ENCODE assay signal across 9 cellular contexts in the genomic region with DNA sequence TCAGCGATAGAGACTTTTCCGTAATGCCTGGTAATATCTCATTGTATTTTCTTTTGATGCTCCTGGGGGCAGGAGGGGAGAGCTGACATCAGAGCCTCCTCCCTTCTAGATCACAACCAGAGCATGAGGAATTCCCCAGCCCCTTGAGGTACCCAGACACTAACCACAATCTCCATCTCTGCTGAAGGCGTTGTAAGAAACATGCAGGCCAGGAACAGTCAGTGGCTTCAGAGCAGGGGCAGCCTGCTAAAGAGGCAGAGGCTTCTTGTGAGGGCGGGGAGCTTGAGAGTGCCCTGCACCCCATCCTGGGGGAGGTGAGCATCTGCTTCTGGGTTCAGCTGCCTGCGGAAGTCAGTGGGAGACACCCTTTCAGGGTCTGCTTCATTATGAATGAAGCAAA. TPM values are rescaled to one million over a fixed set of nuclear protein-coding genes. Genes with fewer than 3 reads are reported as not detected.
A peak's percentile ranks its signal among the peaks of the same experiment; 100 is the strongest.
DNase-seq lines count a peak whose midpoint lies in the region; ATAC-seq and TF ChIP-seq lines count a peak whose summit lies in the region.
"Had no signal": no experiment of that assay in that cellular context is flagged by ENCODE, and none has a peak within 500 bp of the region (broad histone marks: within the 10 kb centered on the region; RNA-seq: fewer than 3 reads in every experiment).

No MANE protein-coding gene starts in this region.

- H3K4me2 ChIP-seq in DND-41 (ENCODE audit: insufficient read depth, low read length): no peak overlapping the region

- H2AFZ ChIP-seq in DND-41 (ENCODE audit: low read depth, low read length): no peak overlapping the region

- H3K27ac ChIP-seq in DND-41 (ENCODE audit: low read length) (no peak overlapping the region), neutrophil (peak overlapping the region; percentile 27), dorsolateral prefrontal cortex (no peak overlapping the region)
- H3K27ac ChIP-seq: SJSA1 had no signal

- H3K79me2 ChIP-seq in DND-41 (ENCODE audit: insufficient read depth, low read length): peaks cover 66% of the 10 kb centered on the region

- H4K20me1 ChIP-seq in DND-41 (ENCODE audit: insufficient read depth, low read length): peaks cover 81% of the 10 kb centered on the region

- TF ChIP-seq CTCF in DND-41 (IDR thresholded peaks at IDR 0.05; ENCODE audit: borderline replicate concordance, extremely low read depth, low read length, poor library complexity, severe bottlenecking) (no peak), neutrophil (IDR thresholded peaks at IDR 0.05) (no peak), dorsolateral prefrontal cortex (IDR thresholded peaks at IDR 0.05 in 54 of 56, conservative IDR thresholded peaks at IDR 0.05 in 2 of 56; ENCODE audit: low read depth in 1 of 56, partially characterized antibody in 56 of 56) (no peak)

- ATAC-seq in DND-41 (ENCODE audit: insufficient read depth, low read depth) (peak; percentile 71), HG02678 (IDR thresholded peaks at IDR 0.05; ENCODE audit: unreplicated experiment) (peak; percentile 72), GM18520 (IDR thresholded peaks at IDR 0.05; ENCODE audit: unreplicated experiment) (no peak)

- no peaks in the 10 kb centered on the region for H3K4me1 ChIP-seq in DND-41 (ENCODE audit: insufficient read depth, low read length)
- H3K4me1 ChIP-seq in neutrophil (ENCODE audit: control insufficient read depth in 1 of 2, insufficient read depth in 1 of 2, low read depth in 1 of 2, low read length in 1 of 2): peaks cover 88 to 97% of the 10 kb centered on the region in 2 experiments

- no peak overlapping the region for H3K9ac ChIP-seq in DND-41 (ENCODE audit: low read depth, low read length)

- no peaks in the 10 kb centered on the region for H3K27me3 ChIP-seq in DND-41 (ENCODE audit: insufficient read depth, low read length, poor library complexity)
- no peaks in the 10 kb centered on the region for H3K27me3 ChIP-seq in neutrophil
- no peaks in the 10 kb centered on the region for H3K27me3 ChIP-seq in dorsolateral prefrontal cortex
- H3K27me3 ChIP-seq: SJSA1 had no signal

- H3K9me3 ChIP-seq in DND-41 (ENCODE audit: insufficient read depth, low read length, severe bottlenecking) (no peaks in the 10 kb centered on the region), neutrophil (no peaks in the 10 kb centered on the region)
- H3K9me3 ChIP-seq: SJSA1 had no signal

- in situ Hi-C loops in KBM-7 (cut with MboI; ENCODE audit: low pct_unique_long_range_greater_than_20kb, low sequenced_read_pairs): no loop called here

- no peaks in the 10 kb centered on the region for H3K36me3 ChIP-seq in DND-41 (ENCODE audit: insufficient read depth, low read length)
- no peaks in the 10 kb centered on the region for H3K36me3 ChIP-seq in neutrophil

- intact Hi-C loops in posterior vena cava (cut with DNase I) (no loop called here), dorsolateral prefrontal cortex (cut with DNase I) (no loop called here)

- DNase-seq in DND-41 (peak; percentile 31), activated T-cell treated with anti-CD3 and anti-CD28 coated beads for 48 hours (ENCODE audit: low read depth) (peak; percentile 37), KBM-7 (no peak), posterior vena cava (ENCODE audit: low spot score) (no peak), dorsolateral prefrontal cortex (no peak)

- H3K4me3 ChIP-seq in DND-41 (ENCODE audit: low read depth in 1 of 2, low read length in 2 of 2) (no peak overlapping the region), neutrophil (ENCODE audit: low read depth in 1 of 2, low read length in 1 of 2) (no peak overlapping the region), dorsolateral prefrontal cortex (no peak overlapping the region)
- H3K4me3 ChIP-seq: SJSA1 had no signal

RNA-seq across cellular contexts. Expression of a gene that starts 18.9 kb away (rescaled TPM):
- 100 to 1,000 TPM in 1 of 2 donors, 10 to 100 TPM in 1; 69.0 to 102 TPM for total RNA-seq in posterior vena cava
- total RNA-seq in dorsolateral prefrontal cortex: 10 to 100 TPM; 15.8 to 65.6 (median 28.3) TPM

Comparison
In these comparisons a context has a peak if more than half of its experiments do, and no peak if none do; other contexts are left out.
1. DNase-seq: peak in DND-41 (single experiment) and activated T-cell treated with anti-CD3 and anti-CD28 coated beads for 48 hours (single experiment); none in KBM-7 (single experiment), posterior vena cava (single experiment) and dorsolateral prefrontal cortex (0 of 10).